ENCODE assay signal across 10 cellular contexts in genomic region chr17:48909796-48910195, GRCh38. TPM values are rescaled to one million over a fixed set of nuclear protein-coding genes. Genes with fewer than 3 reads are reported as not detected.
DNase-seq lines count a peak whose midpoint lies in the region; ATAC-seq and TF ChIP-seq lines count a peak whose summit lies in the region.
"Had no signal": no experiment of that assay in that cellular context is flagged by ENCODE, and none has a peak within 500 bp of the region (broad histone marks: within the 10 kb centered on the region; RNA-seq: fewer than 3 reads in every experiment).

No MANE protein-coding gene starts in this region.

- H3K4me1 ChIP-seq in ACC112 (ENCODE audit: control insufficient read depth, insufficient read depth, low read length, unreplicated experiment) (peaks cover 52% of the 10 kb centered on the region), breast epithelium (peaks cover 0 to 11% of the 10 kb centered on the region in 2 donors), mesodermal cell (ENCODE audit: control insufficient read depth, insufficient read depth, low read length, poor library complexity, severe bottlenecking) (peaks cover 15% of the 10 kb centered on the region)

- H3K27ac ChIP-seq in ACC112 (ENCODE audit: low read depth, low read length) (peak overlapping the region; percentile 89), breast epithelium (peak overlapping the region in 1 of 2 donors; percentile 88), mesodermal cell (ENCODE audit: low read depth, low read length, severe bottlenecking) (no peak overlapping the region)

- H3K79me2 ChIP-seq in ACC112 (ENCODE audit: control insufficient read depth, insufficient read depth, low read length, unreplicated experiment) = peaks cover 60% of the 10 kb centered on the region

- POLR2A ChIA-PET in HEK293T (lab: Yijun Ruan, JAX) = interaction anchor here (1.1 to 3.1 kb wide), 4 partner anchors 17 to 86 kb away, joined by 3 to 59 read pairs (median 9); partner anchors contain the start of genes ATP5MC1 and SNF8

- peak overlapping the region; percentile 90 for H3K27ac Mint-ChIP-seq in HFFc6

- peak overlapping the region; percentile 96 for H3K4me3 Mint-ChIP-seq in HFFc6

- intact Hi-C loops in breast epithelium (cut with DNase I; ENCODE audit: low total_unique reads) = no loop called here

- no peaks in the 10 kb centered on the region for H3K9me3 Mint-ChIP-seq in HFFc6

- H3K36me3 ChIP-seq in ACC112 (ENCODE audit: insufficient read depth, low read length) (peaks cover 35% of the 10 kb centered on the region), breast epithelium (no peaks in the 10 kb centered on the region), mesodermal cell (ENCODE audit: control insufficient read depth, insufficient read depth, low read length) (peaks cover 51% of the 10 kb centered on the region)

- TF ChIP-seq CTCF in HFFc6 (IDR thresholded peaks at IDR 0.05) (no peak), breast epithelium (IDR thresholded peaks at IDR 0.05) (no peak)

- 60 to 80% methylated on average over 2 of the region's 4 CpGs for WGBS in mesodermal cell (ENCODE audit: insufficient coverage in 2 of 2), 2 experiments

- no peaks in the 10 kb centered on the region for H3K27me3 ChIP-seq in ACC112 (ENCODE audit: insufficient read depth, low read length)
- H3K27me3 ChIP-seq in breast epithelium = no peaks in the 10 kb centered on the region

- peak overlapping the region; percentile 90 for H3K4me3 ChIP-seq in ACC112 (ENCODE audit: low read depth, low read length)
- peak overlapping the region; percentile 91 to 96 (median 93) for H3K4me3 ChIP-seq in breast epithelium
- H3K4me3 ChIP-seq in mesodermal cell (ENCODE audit: extremely low read depth, insufficient read depth, low read length, poor library complexity, severe bottlenecking) = peak overlapping the region; percentile 83

- CTCF ChIA-PET in HEK293T (lab: Yijun Ruan, JAX) = no interaction called here

- H2AFZ ChIP-seq in ACC112 (ENCODE audit: low read length, unreplicated experiment) = no peak overlapping the region

- H3K4me1 Mint-ChIP-seq in HFFc6 (ENCODE audit: low read depth) = peaks cover 54% of the 10 kb centered on the region

- DNase-seq in HFFc6 (no peak), breast epithelium (ENCODE audit: low spot score in 2 of 2) (no peak), NCI-H2029 (lab: John Stamatoyannopoulos, UW) (no peak), HEK293T (ENCODE audit: extremely low spot score) (no peak)
- DNase-seq: aorta had no signal

- ATAC-seq in HG02759 (IDR thresholded peaks at IDR 0.05; ENCODE audit: unreplicated experiment) = no peak
- no peak for ATAC-seq in HG03139 (IDR thresholded peaks at IDR 0.05; ENCODE audit: unreplicated experiment)

- H3K9me3 ChIP-seq in breast epithelium (no peaks in the 10 kb centered on the region), mesodermal cell (ENCODE audit: control insufficient read depth, low read length) (no peaks in the 10 kb centered on the region)

- no peaks in the 10 kb centered on the region; the same call in 1 of the 2 replicates for H3K27me3 Mint-ChIP-seq in HFFc6 (ENCODE audit: insufficient read depth)

- peaks cover 49% of the 10 kb centered on the region for H3K36me3 Mint-ChIP-seq in HFFc6 (ENCODE audit: low read depth)

- TF ChIP-seq POLR2A in breast epithelium (IDR thresholded peaks at IDR 0.05) = no peak

TF ChIP-seq in HEK293T, 16 proteins besides CTCF, POLR2A, EP300 and RAD21:
- no peak for TF ChIP-seq FOXA1 (IDR thresholded peaks at IDR 0.05)
- TF ChIP-seq FOXK2 (IDR thresholded peaks at IDR 0.05) = no peak
- TF ChIP-seq ARNT (IDR thresholded peaks at IDR 0.05) = no peak

RNA-seq across cellular contexts. Expression of gene UBE2Z, which starts 1.6 kb away (rescaled TPM):
- 100 to 1,000 TPM; 117 to 135 (median 125) TPM for total RNA-seq in HFFc6 (2021; fragmentation: NEBNext Ultra II Directional; extraction: Animal tissue kit (Norgen Biotek cat#: 25700))
- 10 to 100 TPM; 45.9 to 70.1 (median 64.2) TPM for total RNA-seq in breast epithelium
- 73.5 TPM for polyA plus RNA-seq in mesodermal cell (2013, experiment 1 of 2)
- polyA plus RNA-seq in mesodermal cell (2013, experiment 2 of 2) = 57.8 TPM

RNA-seq across cellular contexts. Expression of gene ATP5MC1, which starts 17.2 kb away (rescaled TPM):
- total RNA-seq in HFFc6 (2021; fragmentation: NEBNext Ultra II Directional; extraction: Animal tissue kit (Norgen Biotek cat#: 25700)) = 100 to 1,000 TPM; 125 to 158 (median 145) TPM
- 10 to 100 TPM; 55.5 to 85.2 (median 81.6) TPM for total RNA-seq in breast epithelium
- 104 TPM for polyA plus RNA-seq in mesodermal cell (2013, experiment 1 of 2)
- polyA plus RNA-seq in mesodermal cell (2013, experiment 2 of 2) = 88.2 TPM

RNA-seq across cellular contexts. Expression of gene SNF8, which starts 34.8 kb away (rescaled TPM):
- total RNA-seq in HFFc6 (2021; fragmentation: NEBNext Ultra II Directional; extraction: Animal tissue kit (Norgen Biotek cat#: 25700)) = 100 to 1,000 TPM; 131 to 176 (median 157) TPM
- total RNA-seq in breast epithelium = 10 to 100 TPM; 75.7 to 83.4 (median 76.7) TPM
- polyA plus RNA-seq in mesodermal cell (2013, experiment 1 of 2) = 163 TPM
- 133 TPM for polyA plus RNA-seq in mesodermal cell (2013, experiment 2 of 2)

RNA-seq across cellular contexts. Expression of gene GIP, which starts 58.6 kb away (rescaled TPM):
- under 1 TPM in 4 of 6 experiments, not detected in 2; 0.31 to 0.60 (median 0.35) TPM for total RNA-seq in HFFc6 (2021; fragmentation: NEBNext Ultra II Directional; extraction: Animal tissue kit (Norgen Biotek cat#: 25700))
- not detected for total RNA-seq in breast epithelium
- 0.77 TPM for polyA plus RNA-seq in mesodermal cell (2013, experiment 1 of 2)
- polyA plus RNA-seq in mesodermal cell (2013, experiment 2 of 2) = 1.3 TPM
- total RNA-seq: aorta, M059J had no signal
